8 cellular contexts compared by ENCODE assay signal in genomic region chr2:234308814-234309195, GRCh38.
DNase-seq lines count a peak whose midpoint lies in the region; ATAC-seq and TF ChIP-seq lines count a peak whose summit lies in the region.

No MANE protein-coding gene starts in this region.

- peaks cover 2% of the 10 kb centered on the region for H3K4me1 ChIP-seq in right cardiac atrium (ENCODE audit: control insufficient read depth, insufficient read depth, low read length)

- H3K4me3 ChIP-seq in right cardiac atrium (ENCODE audit: low read length), result no peak overlapping the region

- H3K9me3 ChIP-seq in right cardiac atrium (ENCODE audit: control insufficient read depth, low read length), result no peaks in the 10 kb centered on the region

- H3K4me3 Mint-ChIP-seq in glutamatergic neuron (ENCODE audit: unreplicated experiment), result no peak overlapping the region

- intact Hi-C loops in right cardiac atrium (cut with DNase I), result no loop called here

- H3K27ac Mint-ChIP-seq in glutamatergic neuron (ENCODE audit: unreplicated experiment), result no peak overlapping the region

- no peaks in the 10 kb centered on the region for H3K36me3 Mint-ChIP-seq in glutamatergic neuron (ENCODE audit: unreplicated experiment)

- H3K27me3 ChIP-seq in right cardiac atrium (ENCODE audit: control insufficient read depth, insufficient read depth), result no peaks in the 10 kb centered on the region

- WGBS in right cardiac atrium, result 61% methylated on average over 6 of the region's 6 CpGs

- ATAC-seq in GM19468 (IDR thresholded peaks at IDR 0.05; ENCODE audit: extremely low read depth, unreplicated experiment), result peak; percentile 90
- peak; percentile 36 to 55 for ATAC-seq in right cardiac atrium

- in situ Hi-C loops in G401 (cut with HindIII; ENCODE audit: low sequenced_read_pairs), result no loop called here

- peaks cover 7% of the 10 kb centered on the region for H3K4me1 Mint-ChIP-seq in glutamatergic neuron (ENCODE audit: low read depth, unreplicated experiment)

- H3K27me3 Mint-ChIP-seq in glutamatergic neuron (ENCODE audit: unreplicated experiment), result no peaks in the 10 kb centered on the region

- peak; percentile 55 for DNase-seq in Ammon's horn (ENCODE audit: low spot score)
- peak; percentile 67 for DNase-seq in HPDE6-E6E7 (ENCODE audit: extremely low spot score)
- peak; percentile 65 for DNase-seq in activated T-cell treated with anti-CD3 and anti-CD28 coated beads for 24 hours (ENCODE audit: low read depth)
- no peak for DNase-seq in right cardiac atrium
- peak; percentile 77 for DNase-seq in stimulated activated CD8-positive, alpha-beta memory T cell treated with anti-CD3 and anti-CD28 coated beads, Interleukin-4, amount 100 ng/mL, for 48 hours
- no peak for DNase-seq in G401 (ENCODE audit: low spot score)
- no peak for DNase-seq in glutamatergic neuron

- H3K27ac ChIP-seq in right cardiac atrium (ENCODE audit: low read length), result no peak overlapping the region

- TF ChIP-seq CTCF in glutamatergic neuron (IDR thresholded peaks at IDR 0.05; ENCODE audit: partially characterized antibody, unreplicated experiment), result no peak

- H3K9me3 Mint-ChIP-seq in glutamatergic neuron (ENCODE audit: unreplicated experiment), result no peaks in the 10 kb centered on the region

Comparison
In these comparisons a context has a peak if more than half of its experiments do, and no peak if none do; other contexts are left out.
1. DNase-seq: peak in Ammon's horn (single experiment), HPDE6-E6E7 (single experiment), activated T-cell treated with anti-CD3 and anti-CD28 coated beads for 24 hours (single experiment) and stimulated activated CD8-positive, alpha-beta memory T cell treated with anti-CD3 and anti-CD28 coated beads, Interleukin-4, amount 100 ng/mL, for 48 hours (single experiment); none in right cardiac atrium (0 of 3), G401 (single experiment) and glutamatergic neuron (single experiment).